Comparison of ENCODE assay signal across 15 cellular contexts in genomic region chr2:142741764-142742269, GRCh38.
A peak's percentile ranks its signal among the peaks of the same experiment; 100 is the strongest.
DNase-seq lines count a peak whose midpoint lies in the region; ATAC-seq and TF ChIP-seq lines count a peak whose summit lies in the region.
"Had no signal": no experiment of that assay in that cellular context is flagged by ENCODE, and none has a peak within 500 bp of the region (broad histone marks: within the 10 kb centered on the region; RNA-seq: fewer than 3 reads in every experiment).

No MANE protein-coding gene starts in this region.

- CTCF ChIA-PET in CD8-positive, alpha-beta T cell (lab: Charles Lee), result no interaction called here

- no peaks in the 10 kb centered on the region for H3K27me3 Mint-ChIP-seq in activated naive CD8-positive, alpha-beta T cell treated with anti-CD3 and anti-CD28 coated beads, Interleukin-2, amount 50 U/mL, for 24 hours
- H3K27me3 Mint-ChIP-seq in activated naive CD8-positive, alpha-beta T cell treated with anti-CD3 and anti-CD28 coated beads for 36 hours, result no peaks in the 10 kb centered on the region
- no peaks in the 10 kb centered on the region for H3K27me3 Mint-ChIP-seq in stimulated activated memory B cell treated with anti-CD40 and anti-IgM and Interleukin-4, amounts not matched to agents 10 μg/mL and 1 μg/mL and 100 μg/mL, for 72 hours
- no peaks in the 10 kb centered on the region for H3K27me3 Mint-ChIP-seq in CD8-positive, alpha-beta T cell (ENCODE audit: low read depth)

- no peaks in the 10 kb centered on the region for H3K36me3 ChIP-seq in CD8-positive, alpha-beta T cell (ENCODE audit: insufficient read depth, low read length)
- H3K36me3 ChIP-seq: prostate gland, upper lobe of left lung had no signal

- H3K4me3 Mint-ChIP-seq in activated naive CD8-positive, alpha-beta T cell treated with anti-CD3 and anti-CD28 coated beads, Interleukin-2, amount 50 U/mL, for 24 hours, result no peak overlapping the region
- H3K4me3 Mint-ChIP-seq in activated naive CD8-positive, alpha-beta T cell treated with anti-CD3 and anti-CD28 coated beads for 36 hours, result no peak overlapping the region
- H3K4me3 Mint-ChIP-seq in stimulated activated memory B cell treated with anti-CD40 and anti-IgM and Interleukin-4, amounts not matched to agents 10 μg/mL and 1 μg/mL and 100 μg/mL, for 72 hours, result no peak overlapping the region
- H3K4me3 Mint-ChIP-seq in CD8-positive, alpha-beta T cell, result no peak overlapping the region

- no peaks in the 10 kb centered on the region for H3K27me3 ChIP-seq in CD8-positive, alpha-beta T cell (ENCODE audit: insufficient read depth, low read length)
- H3K27me3 ChIP-seq: upper lobe of left lung had no signal

- H3K27ac Mint-ChIP-seq in activated naive CD8-positive, alpha-beta T cell treated with anti-CD3 and anti-CD28 coated beads, Interleukin-2, amount 50 U/mL, for 24 hours, result no peak overlapping the region
- no peak overlapping the region for H3K27ac Mint-ChIP-seq in activated naive CD8-positive, alpha-beta T cell treated with anti-CD3 and anti-CD28 coated beads for 36 hours
- no peak overlapping the region for H3K27ac Mint-ChIP-seq in stimulated activated memory B cell treated with anti-CD40 and anti-IgM and Interleukin-4, amounts not matched to agents 10 μg/mL and 1 μg/mL and 100 μg/mL, for 72 hours
- no peak overlapping the region for H3K27ac Mint-ChIP-seq in CD8-positive, alpha-beta T cell

- POLR2A ChIA-PET in CD8-positive, alpha-beta T cell (lab: Charles Lee), result no interaction called here

- peak; percentile 15 for ATAC-seq in activated naive CD8-positive, alpha-beta T cell treated with anti-CD3 and anti-CD28 coated beads, Interleukin-2, amount 50 U/mL, for 24 hours
- ATAC-seq in HG02571 (IDR thresholded peaks at IDR 0.05; ENCODE audit: unreplicated experiment) (peak; percentile 56), HG03378 (IDR thresholded peaks at IDR 0.05; ENCODE audit: unreplicated experiment) (peak; percentile 78)
- peak; percentile 36 for ATAC-seq in stimulated activated memory B cell treated with anti-CD40 and anti-IgM and Interleukin-4, amounts not matched to agents 10 μg/mL and 1 μg/mL and 100 μg/mL, for 72 hours
- no peak for ATAC-seq in CD8-positive, alpha-beta T cell

- H3K36me3 Mint-ChIP-seq in activated naive CD8-positive, alpha-beta T cell treated with anti-CD3 and anti-CD28 coated beads, Interleukin-2, amount 50 U/mL, for 24 hours (ENCODE audit: low read depth), result no peaks in the 10 kb centered on the region
- no peaks in the 10 kb centered on the region for H3K36me3 Mint-ChIP-seq in activated naive CD8-positive, alpha-beta T cell treated with anti-CD3 and anti-CD28 coated beads for 36 hours
- H3K36me3 Mint-ChIP-seq in stimulated activated memory B cell treated with anti-CD40 and anti-IgM and Interleukin-4, amounts not matched to agents 10 μg/mL and 1 μg/mL and 100 μg/mL, for 72 hours, result no peaks in the 10 kb centered on the region
- no peaks in the 10 kb centered on the region for H3K36me3 Mint-ChIP-seq in CD8-positive, alpha-beta T cell

- H3K9me3 ChIP-seq in CD8-positive, alpha-beta T cell (ENCODE audit: low read length), result no peaks in the 10 kb centered on the region
- H3K9me3 ChIP-seq: prostate gland, upper lobe of left lung had no signal

- TF ChIP-seq CTCF in CD8-positive, alpha-beta T cell (IDR thresholded peaks at IDR 0.05), result no peak

- H3K4me3 ChIP-seq in CD8-positive, alpha-beta T cell (ENCODE audit: low read depth, low read length), result no peak overlapping the region
- H3K4me3 ChIP-seq: prostate gland, upper lobe of left lung had no signal

- H3K4me1 Mint-ChIP-seq in activated naive CD8-positive, alpha-beta T cell treated with anti-CD3 and anti-CD28 coated beads, Interleukin-2, amount 50 U/mL, for 24 hours, result no peaks in the 10 kb centered on the region
- no peaks in the 10 kb centered on the region for H3K4me1 Mint-ChIP-seq in activated naive CD8-positive, alpha-beta T cell treated with anti-CD3 and anti-CD28 coated beads for 36 hours
- H3K4me1 Mint-ChIP-seq in stimulated activated memory B cell treated with anti-CD40 and anti-IgM and Interleukin-4, amounts not matched to agents 10 μg/mL and 1 μg/mL and 100 μg/mL, for 72 hours, result no peaks in the 10 kb centered on the region
- no peaks in the 10 kb centered on the region for H3K4me1 Mint-ChIP-seq in CD8-positive, alpha-beta T cell (ENCODE audit: low read depth)

- intact Hi-C loops in CD8-positive, alpha-beta T cell (cut with DNase I, micrococcal nuclease), result no loop called here

- no peaks in the 10 kb centered on the region for H3K4me1 ChIP-seq in CD8-positive, alpha-beta T cell (ENCODE audit: insufficient read depth, low read length)
- H3K4me1 ChIP-seq: prostate gland, upper lobe of left lung had no signal

- no peak for DNase-seq in activated naive CD8-positive, alpha-beta T cell treated with anti-CD3 and anti-CD28 coated beads, Interleukin-2, amount 50 U/mL, for 24 hours
- no peak for DNase-seq in activated naive CD8-positive, alpha-beta T cell treated with anti-CD3 and anti-CD28 coated beads for 36 hours
- DNase-seq in NCI-H2196 treated with DMSO at 0.1 percent for 48 hours (lab: John Stamatoyannopoulos, UW; ENCODE audit: unreplicated experiment), result no peak
- DNase-seq in superior temporal gyrus (ENCODE audit: extremely low spot score), result no peak
- no peak for DNase-seq in CD8-positive, alpha-beta T cell
- DNase-seq: activated CD4-positive, alpha-beta T cell treated with anti-CD3 and anti-CD28 coated beads, Interleukin-2, amount 50 U/mL, for 1 hour; activated gamma-delta T cell; Calu3; NCI-H1417; NCI-H510A; upper lobe of left lung had no signal

- peaks cover 6% of the 10 kb centered on the region for H3K9me3 Mint-ChIP-seq in activated naive CD8-positive, alpha-beta T cell treated with anti-CD3 and anti-CD28 coated beads, Interleukin-2, amount 50 U/mL, for 24 hours
- no peaks in the 10 kb centered on the region for H3K9me3 Mint-ChIP-seq in activated naive CD8-positive, alpha-beta T cell treated with anti-CD3 and anti-CD28 coated beads for 36 hours
- peaks cover 2% of the 10 kb centered on the region for H3K9me3 Mint-ChIP-seq in stimulated activated memory B cell treated with anti-CD40 and anti-IgM and Interleukin-4, amounts not matched to agents 10 μg/mL and 1 μg/mL and 100 μg/mL, for 72 hours
- peaks cover 2% of the 10 kb centered on the region for H3K9me3 Mint-ChIP-seq in CD8-positive, alpha-beta T cell

- H3K27ac ChIP-seq in CD8-positive, alpha-beta T cell (ENCODE audit: low read depth, low read length), result no peak overlapping the region
- H3K27ac ChIP-seq: prostate gland, upper lobe of left lung had no signal
